ENCODE assay signal across 14 cellular contexts in the genomic region with DNA sequence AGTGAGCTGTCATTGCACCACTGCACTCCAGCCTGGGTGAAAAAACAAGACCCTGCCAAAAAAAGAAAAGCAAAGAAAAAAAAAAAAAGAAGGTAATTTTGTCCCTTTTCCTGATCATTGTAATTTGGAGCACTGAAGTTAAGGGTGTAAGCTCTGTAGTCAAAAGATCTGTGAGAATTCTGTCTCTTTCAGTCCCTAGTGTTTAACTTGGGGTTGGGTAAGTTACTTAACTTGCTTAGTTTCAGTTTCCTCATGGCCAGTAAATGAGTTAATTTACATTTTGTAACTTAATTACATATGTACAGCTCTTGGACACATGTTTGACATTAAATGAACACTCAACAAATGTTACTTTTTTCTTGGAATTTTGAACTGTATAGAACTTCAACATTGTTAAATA.
"Had no signal": no experiment of that assay in that cellular context is flagged by ENCODE, and none has a peak within 500 bp of the region (broad histone marks: within the 10 kb centered on the region; RNA-seq: fewer than 3 reads in every experiment).

No MANE protein-coding gene starts in this region.

- H3K9me3 Mint-ChIP-seq: activated naive CD4-positive, alpha-beta T cell treated with anti-CD3 and anti-CD28 coated beads, Interleukin-2, amount 50 U/mL, for 24 hours; activated T-cell treated with anti-CD3 and anti-CD28 coated beads, Interleukin-2, amount 50 U/mL, for 24 hours; neural progenitor cell had no signal

- H3K4me2 ChIP-seq: neural progenitor cell had no signal

- H3K36me3 Mint-ChIP-seq: activated naive CD4-positive, alpha-beta T cell treated with anti-CD3 and anti-CD28 coated beads, Interleukin-2, amount 50 U/mL, for 24 hours; neural progenitor cell had no signal

- H3K4me1 Mint-ChIP-seq: activated naive CD4-positive, alpha-beta T cell treated with anti-CD3 and anti-CD28 coated beads, Interleukin-2, amount 50 U/mL, for 24 hours; neural progenitor cell had no signal

- H3K27ac Mint-ChIP-seq: activated naive CD4-positive, alpha-beta T cell treated with anti-CD3 and anti-CD28 coated beads, Interleukin-2, amount 50 U/mL, for 24 hours; activated T-cell treated with anti-CD3 and anti-CD28 coated beads, Interleukin-2, amount 50 U/mL, for 24 hours; neural progenitor cell had no signal

- H3K9me3 ChIP-seq: gastrocnemius medialis, pancreas had no signal

- H3K4me3 Mint-ChIP-seq: activated naive CD4-positive, alpha-beta T cell treated with anti-CD3 and anti-CD28 coated beads, Interleukin-2, amount 50 U/mL, for 24 hours; activated T-cell treated with anti-CD3 and anti-CD28 coated beads, Interleukin-2, amount 50 U/mL, for 24 hours; neural progenitor cell had no signal

- H2AFZ ChIP-seq: neural progenitor cell had no signal

- H3K4me1 ChIP-seq: gastrocnemius medialis, neural progenitor cell, pancreas had no signal

- H3K27ac ChIP-seq: coronary artery, gastrocnemius medialis, neural progenitor cell, pancreas had no signal

- H3K36me3 ChIP-seq: gastrocnemius medialis, neural progenitor cell, pancreas had no signal

- H3K27me3 Mint-ChIP-seq: activated naive CD4-positive, alpha-beta T cell treated with anti-CD3 and anti-CD28 coated beads, Interleukin-2, amount 50 U/mL, for 24 hours; activated T-cell treated with anti-CD3 and anti-CD28 coated beads, Interleukin-2, amount 50 U/mL, for 24 hours had no signal

- DNase-seq: activated CD4-positive, alpha-beta T cell treated with anti-CD3 and anti-CD28 coated beads, Interleukin-2, amount 50 U/mL, for 4 hours; activated CD4-positive, CD25-positive, alpha-beta regulatory T cell treated with anti-CD3 and anti-CD28 coated beads, Interleukin-2, amount 50 U/mL, for 72 hours; activated effector memory CD4-positive, alpha-beta T cell treated with Interleukin-2 at 50 U/mL for 16 hours; activated T-cell treated with anti-CD3 and anti-CD28 coated beads, Interleukin-2, amount 50 U/mL, for 24 hours; caudate nucleus; effector CD4-positive, alpha-beta T cell; gastrocnemius medialis; pancreas; stimulated activated CD4-positive, alpha-beta T cell treated with anti-CD3 and anti-CD28 coated beads, Interleukin-2, amount 100 ng/mL, for 48 hours; stimulated activated naive CD4-positive, alpha-beta T cell treated with Interleukin-2 at 50 U/mL for 16 hours; trophoblast cell had no signal

- ATAC-seq: gastrocnemius medialis, pancreas had no signal

- H3K27me3 ChIP-seq: gastrocnemius medialis, neural progenitor cell, pancreas had no signal

- H3K9ac ChIP-seq: neural progenitor cell had no signal

- H3K4me3 ChIP-seq: coronary artery, gastrocnemius medialis, neural progenitor cell, pancreas had no signal
